ENCODE assay signal across 16 cellular contexts in the genomic region with DNA sequence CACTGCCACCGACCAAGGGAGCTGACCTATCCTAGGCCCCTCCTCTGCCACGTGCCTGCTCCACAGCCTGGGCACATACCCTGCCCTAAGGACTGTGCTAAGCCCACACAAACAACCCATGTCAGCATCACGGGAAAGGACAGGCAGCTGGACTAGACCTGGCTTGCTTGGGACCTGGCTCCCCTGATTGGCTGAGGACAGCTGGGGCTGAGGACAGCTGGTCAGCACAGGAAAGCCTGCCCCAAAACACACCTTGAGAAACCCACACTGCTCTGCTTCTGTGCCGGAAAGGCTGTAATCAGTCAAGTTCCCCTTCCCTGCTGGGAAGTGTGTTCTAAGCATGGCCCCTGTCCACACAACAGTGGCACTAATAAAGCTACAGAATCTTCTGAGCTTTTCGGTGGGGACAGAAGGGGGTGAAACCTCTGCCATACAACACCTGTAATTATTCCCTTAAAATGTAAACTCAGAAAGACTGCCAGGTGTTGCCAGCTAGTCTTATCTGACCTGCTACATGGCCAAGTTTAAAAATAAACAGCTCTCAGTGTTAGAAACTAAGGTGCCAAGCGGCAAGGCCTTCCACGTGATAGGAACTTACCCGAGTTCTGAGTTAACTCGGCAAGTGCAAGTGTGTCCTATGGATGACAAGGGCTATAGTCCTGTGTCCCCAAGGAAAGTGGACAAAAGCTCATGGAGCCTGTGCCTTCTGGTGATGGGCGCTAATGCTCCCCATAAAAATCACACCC. TPM values are rescaled to one million over a fixed set of nuclear protein-coding genes. Genes with fewer than 3 reads are reported as not detected.
DNase-seq lines count a peak whose midpoint lies in the region; ATAC-seq, FAIRE-seq and TF ChIP-seq lines count a peak whose summit lies in the region.
"Had no signal": no experiment of that assay in that cellular context is flagged by ENCODE, and none has a peak within 500 bp of the region (broad histone marks: within the 10 kb centered on the region; RNA-seq: fewer than 3 reads in every experiment).

No MANE protein-coding gene starts in this region.

- no peak overlapping the region for H3K4me3 Mint-ChIP-seq in progenitor cell of endocrine pancreas (ENCODE audit: low read depth)
- H3K4me3 Mint-ChIP-seq: activated CD4-positive, alpha-beta T cell treated with anti-CD3 and anti-CD28 coated beads, Interleukin-2, amount 10 ng/mL, durations not matched to agents 24 days and 14 days; stimulated activated naive CD8-positive, alpha-beta T cell treated with anti-CD3 and anti-CD28 coated beads, Interleukin-15, amount 100 ng/mL, for 72 hours had no signal

- H3K4me1 ChIP-seq in gastrocnemius medialis (peaks cover 46 to 54% of the 10 kb centered on the region in 2 donors), smooth muscle cell (ENCODE audit: low read depth) (no peaks in the 10 kb centered on the region)

- H3K4me3 ChIP-seq in gastrocnemius medialis (no peak overlapping the region), smooth muscle cell (no peak overlapping the region)
- H3K4me3 ChIP-seq: MG63 had no signal

- no peaks in the 10 kb centered on the region for H3K27me3 ChIP-seq in gastrocnemius medialis
- H3K27me3 ChIP-seq in smooth muscle cell (ENCODE audit: low read depth), result no peaks in the 10 kb centered on the region
- H3K27me3 ChIP-seq: MG63 had no signal

- H3K9me3 ChIP-seq in gastrocnemius medialis (no peaks in the 10 kb centered on the region), smooth muscle cell (replicated peaks; ENCODE audit: low read depth) (no peaks in the 10 kb centered on the region)
- H3K9me3 ChIP-seq: MG63 had no signal

- H3K9ac ChIP-seq in smooth muscle cell (ENCODE audit: low read depth), result no peak overlapping the region

- H3K27ac Mint-ChIP-seq in progenitor cell of endocrine pancreas, result no peak overlapping the region
- H3K27ac Mint-ChIP-seq: stimulated activated naive CD8-positive, alpha-beta T cell treated with anti-CD3 and anti-CD28 coated beads, Interleukin-15, amount 100 ng/mL, for 72 hours had no signal

- H3K36me3 Mint-ChIP-seq in progenitor cell of endocrine pancreas (ENCODE audit: insufficient read depth), result peaks cover 3% of the 10 kb centered on the region

- peaks cover 0 to 24% of the 10 kb centered on the region in 2 donors for H3K36me3 ChIP-seq in gastrocnemius medialis
- no peaks in the 10 kb centered on the region for H3K36me3 ChIP-seq in smooth muscle cell (ENCODE audit: low read depth)

- H3K79me2 ChIP-seq in smooth muscle cell (ENCODE audit: low read depth), result peaks cover 10% of the 10 kb centered on the region

- TF ChIP-seq CTCF in gastrocnemius medialis (IDR thresholded peaks at IDR 0.05 in 4 of 5, conservative IDR thresholded peaks at IDR 0.05 in 1 of 5) (no peak), progenitor cell of endocrine pancreas (IDR thresholded peaks at IDR 0.05; ENCODE audit: unreplicated experiment) (no peak), smooth muscle cell (IDR thresholded peaks at IDR 0.05; ENCODE audit: borderline replicate concordance, insufficient read depth, poor library complexity, severe bottlenecking) (no peak)

- 91% methylated on average over 10 of the region's 10 CpGs for WGBS in smooth muscle cell (ENCODE audit: low lambda C conversion rate)

- peak; percentile 89 for FAIRE-seq in GM19239 (lab: Jason Lieb, UNC)
- FAIRE-seq: islet of Langerhans had no signal

- peaks cover 5% of the 10 kb centered on the region for H3K4me1 Mint-ChIP-seq in progenitor cell of endocrine pancreas (ENCODE audit: low read depth)

- no peaks in the 10 kb centered on the region for H3F3A ChIP-seq in smooth muscle cell (ENCODE audit: low read depth)

- in situ Hi-C loops in gastrocnemius medialis (cut with MboI; ENCODE audit: low sequenced_read_pairs in 4 of 4), result no loop called here

- H3K4me2 ChIP-seq in smooth muscle cell, result no peak overlapping the region

- peak; percentile 38 to 57 for ATAC-seq in left cardiac atrium
- peak; percentile 83 to 86 for ATAC-seq in gastrocnemius medialis
- ATAC-seq in HG02885 (IDR thresholded peaks at IDR 0.05; ENCODE audit: poor library complexity, unreplicated experiment), result no peak
- ATAC-seq: stimulated activated naive CD8-positive, alpha-beta T cell treated with anti-CD3 and anti-CD28 coated beads, Interleukin-15, amount 100 ng/mL, for 72 hours had no signal

- intact Hi-C loops in left cardiac atrium (cut with DNase I) (no loop called here), gastrocnemius medialis (cut with DNase I; ENCODE audit: low total_unique reads) (loop anchor here (1.0 kb wide), 1 partner anchor 10 kb away; no protein-coding TSS in a partner anchor)

- H2AFZ ChIP-seq in smooth muscle cell (ENCODE audit: low read depth), result no peak overlapping the region

- peaks cover 64% of the 10 kb centered on the region for H4K20me1 ChIP-seq in smooth muscle cell (ENCODE audit: low read depth)

- DNase-seq in GM19239 (ENCODE audit: insufficient read length, low spot score) (peak; percentile 36), NOMO-1 treated with DMSO at 0.1 percent for 48 hours (lab: John Stamatoyannopoulos, UW; ENCODE audit: unreplicated experiment) (peak; percentile 38), left cardiac atrium (no peak), gastrocnemius medialis (peak; percentile 73 to 77), progenitor cell of endocrine pancreas (ENCODE audit: low spot score, unreplicated experiment) (no peak), smooth muscle cell (lab: John Stamatoyannopoulos, UW; ENCODE audit: unreplicated experiment) (no peak), NCI-H774 (lab: John Stamatoyannopoulos, UW) (no peak)
- DNase-seq: activated CD4-positive, alpha-beta T cell treated with anti-CD3 and anti-CD28 coated beads, Interleukin-2, amount 10 ng/mL, durations not matched to agents 24 days and 14 days; activated effector memory CD4-positive, alpha-beta T cell treated with anti-CD3 and anti-CD28 coated beads, Interleukin-2, amount 50 U/mL, for 16 hours; cerebellar nuclear complex; MG63; NCI-H524; stimulated activated CD4-positive, alpha-beta T cell treated with anti-CD3 and anti-CD28 coated beads, Interleukin-4, amount 100 ng/mL, for 24 hours; stimulated activated naive CD8-positive, alpha-beta T cell treated with anti-CD3 and anti-CD28 coated beads, Interleukin-15, amount 100 ng/mL, for 72 hours had no signal

- TF ChIP-seq POLR2A in gastrocnemius medialis (IDR thresholded peaks at IDR 0.05), result peak; percentile 20 to 49

- H3K9me3 Mint-ChIP-seq in progenitor cell of endocrine pancreas (ENCODE audit: low read depth), result no peaks in the 10 kb centered on the region
- H3K9me3 Mint-ChIP-seq: activated CD4-positive, alpha-beta T cell treated with anti-CD3 and anti-CD28 coated beads, Interleukin-2, amount 10 ng/mL, durations not matched to agents 24 days and 14 days; stimulated activated naive CD8-positive, alpha-beta T cell treated with anti-CD3 and anti-CD28 coated beads, Interleukin-15, amount 100 ng/mL, for 72 hours had no signal

- peak overlapping the region; percentile 80 to 87 (median 83) for H3K27ac ChIP-seq in gastrocnemius medialis
- no peak overlapping the region for H3K27ac ChIP-seq in smooth muscle cell (ENCODE audit: low read depth)

- H3K27me3 Mint-ChIP-seq in progenitor cell of endocrine pancreas, result no peaks in the 10 kb centered on the region
- H3K27me3 Mint-ChIP-seq: activated CD4-positive, alpha-beta T cell treated with anti-CD3 and anti-CD28 coated beads, Interleukin-2, amount 10 ng/mL, durations not matched to agents 24 days and 14 days; stimulated activated naive CD8-positive, alpha-beta T cell treated with anti-CD3 and anti-CD28 coated beads, Interleukin-15, amount 100 ng/mL, for 72 hours had no signal

RNA-seq across cellular contexts. Expression of a gene that starts 35.7 kb away (rescaled TPM):
- 10 to 100 TPM; 21.2 to 39.8 TPM for total RNA-seq in left cardiac atrium
- total RNA-seq in gastrocnemius medialis, result 10 to 100 TPM; 28.2 to 43.8 (median 36.0) TPM
- 26.3 and 26.7 TPM in 2 replicates for total RNA-seq in progenitor cell of endocrine pancreas
- total RNA-seq in smooth muscle cell, result 89.9 and 120 TPM in 2 replicates
- 68.4 and 69.2 TPM in 2 replicates for polyA plus RNA-seq in smooth muscle cell

Comparison
In these comparisons a context has a peak if more than half of its experiments do, and no peak if none do; other contexts are left out.
1. DNase-seq: peak in GM19239 (single experiment), NOMO-1 treated with DMSO at 0.1 percent for 48 hours (single experiment) and gastrocnemius medialis (2 of 2); none in left cardiac atrium (single experiment), progenitor cell of endocrine pancreas (single experiment), smooth muscle cell (single experiment) and NCI-H774 (single experiment).